Comparison of ENCODE assay signal across 8 cellular contexts in genomic region chr2:145710303-145710702, GRCh38.
"Had no signal": no experiment of that assay in that cellular context is flagged by ENCODE, and none has a peak within 500 bp of the region (broad histone marks: within the 10 kb centered on the region; RNA-seq: fewer than 3 reads in every experiment).

No MANE protein-coding gene starts in this region.

- H3K4me1 Mint-ChIP-seq: IgD-negative memory B cell had no signal

- H3K27me3 Mint-ChIP-seq: IgD-negative memory B cell had no signal

- ATAC-seq: HepG2 had no signal

- H3K4me2 ChIP-seq: KMS-11 had no signal

- DNase-seq: IMR-90, KBM-7, KG1 had no signal

- H3K27ac Mint-ChIP-seq: IgD-negative memory B cell had no signal

- H3K9ac ChIP-seq: KMS-11 had no signal

- H3K27ac ChIP-seq: HL-60, KMS-11 had no signal

- FAIRE-seq: HepG2, HTR-8/SVneo had no signal

- H3K4me3 Mint-ChIP-seq: IgD-negative memory B cell had no signal
